ENCODE assay signal across 32 cellular contexts in genomic region chrX:46610070-46610658, GRCh38.
"Had no signal": no experiment of that assay in that cellular context is flagged by ENCODE, and none has a peak within 500 bp of the region (broad histone marks: within the 10 kb centered on the region; RNA-seq: fewer than 3 reads in every experiment).

No MANE protein-coding gene starts in this region.

- H3K27ac Mint-ChIP-seq: naive thymus-derived CD8-positive, alpha-beta T cell; stimulated activated naive CD8-positive, alpha-beta T cell treated with anti-CD3 and anti-CD28 coated beads, Interleukin-15, Interleukin-2, amounts not matched to agents 100 ng/mL and 50 ng/mL, for 24 hours; type B pancreatic cell had no signal

- ATAC-seq: foreskin keratinocyte; heart left ventricle; left lung; lower lobe of right lung; naive thymus-derived CD8-positive, alpha-beta T cell; pancreas; sciatic nerve; SK-N-SH treated with all-trans-retinoic acid at 6 μM for 48 hours had no signal

- H3K4me3 Mint-ChIP-seq: neural crest cell; stimulated activated naive CD8-positive, alpha-beta T cell treated with anti-CD3 and anti-CD28 coated beads, Interleukin-15, Interleukin-2, amounts not matched to agents 100 ng/mL and 50 ng/mL, for 24 hours; type B pancreatic cell had no signal

- H3K4me3 ChIP-seq: esophagus muscularis mucosa, heart left ventricle, left lung, lower lobe of right lung, pancreas, prostate gland, skin epidermis, vagina had no signal

- DNase-seq: activated CD4-positive, alpha-beta T cell treated with anti-CD3 and anti-CD28 coated beads, Interleukin-2, amount 50 U/mL, for 1 hour; activated CD4-positive, CD25-positive, alpha-beta regulatory T cell; activated effector memory CD4-positive, alpha-beta T cell treated with Interleukin-2 at 50 U/mL for 16 hours; activated naive CD4-positive, alpha-beta T cell treated with Interleukin-2 at 50 U/mL for 16 hours; activated T-cell treated with anti-CD3 and anti-CD28 coated beads, Interleukin-2, amount 50 U/mL, for 48 hours; amygdala; dermis blood vessel endothelial cell; effector CD4-positive, alpha-beta T cell; foreskin keratinocyte; heart left ventricle; hypothalamus; left lung; lower lobe of right lung; mesenchymal stem cell; naive thymus-derived CD8-positive, alpha-beta T cell; nucleus accumbens; pancreas; retina; stimulated activated CD4-positive, alpha-beta T cell treated with anti-CD3 and anti-CD28 coated beads, Interleukin-12 subunit alpha, Interleukin-12 subunit beta, amount 100 ng/mL, for 4 hours; stimulated activated CD4-positive, alpha-beta T cell treated with anti-CD3 and anti-CD28 coated beads, Interleukin-4, amount 100 ng/mL, for 1 hour; substantia nigra had no signal

- H3K27ac ChIP-seq: esophagus muscularis mucosa, foreskin keratinocyte, heart left ventricle, left lung, lower lobe of right lung, pancreas, prostate gland, skin epidermis, vagina had no signal

- H3K4me1 ChIP-seq: esophagus muscularis mucosa, foreskin keratinocyte, heart left ventricle, left lung, lower lobe of right lung, pancreas, prostate gland, vagina had no signal

- H3K27me3 Mint-ChIP-seq: stimulated activated naive CD8-positive, alpha-beta T cell treated with anti-CD3 and anti-CD28 coated beads, Interleukin-15, Interleukin-2, amounts not matched to agents 100 ng/mL and 50 ng/mL, for 24 hours; type B pancreatic cell had no signal

- FAIRE-seq: bronchial epithelial cell, colon, pancreas had no signal

- H3K27me3 ChIP-seq: esophagus muscularis mucosa, foreskin keratinocyte, heart left ventricle, left lung, pancreas, vagina had no signal

- H3K36me3 Mint-ChIP-seq: type B pancreatic cell had no signal

- H3K9me3 Mint-ChIP-seq: naive thymus-derived CD8-positive, alpha-beta T cell; neural crest cell; stimulated activated naive CD8-positive, alpha-beta T cell treated with anti-CD3 and anti-CD28 coated beads, Interleukin-15, Interleukin-2, amounts not matched to agents 100 ng/mL and 50 ng/mL, for 24 hours had no signal

- H3K9me3 ChIP-seq: esophagus muscularis mucosa, heart left ventricle, left lung, lower lobe of right lung, pancreas, prostate gland, vagina had no signal

- H3K36me3 ChIP-seq: esophagus muscularis mucosa, heart left ventricle, left lung, lower lobe of right lung, pancreas, prostate gland, vagina had no signal
